Comparison of ENCODE assay signal across 22 cellular contexts in the genomic region with DNA sequence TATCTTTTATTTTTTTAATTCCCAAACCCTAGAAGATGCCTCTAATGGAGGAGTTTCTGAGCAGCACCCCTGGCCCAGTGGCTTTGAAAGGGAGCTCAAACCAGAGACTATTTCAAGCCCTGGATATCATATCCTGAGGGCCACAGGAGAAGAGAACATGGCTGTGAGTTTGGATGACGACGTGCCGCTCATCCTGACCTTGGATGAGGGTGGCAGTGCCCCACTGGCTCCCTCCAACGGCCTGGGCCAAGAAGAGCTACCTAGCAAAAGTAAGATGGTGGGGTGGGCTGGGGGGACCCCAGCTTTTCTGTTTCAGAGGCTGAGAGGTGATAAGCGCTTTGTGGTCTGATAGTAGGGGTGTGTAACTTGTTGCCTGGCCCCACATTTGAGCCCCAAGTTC. TPM values are rescaled to one million over a fixed set of nuclear protein-coding genes. Genes with fewer than 3 reads are reported as not detected.
DNase-seq lines count a peak whose midpoint lies in the region; ATAC-seq and TF ChIP-seq lines count a peak whose summit lies in the region.
"Had no signal": no experiment of that assay in that cellular context is flagged by ENCODE, and none has a peak within 500 bp of the region (broad histone marks: within the 10 kb centered on the region; RNA-seq: fewer than 3 reads in every experiment).

No MANE protein-coding gene starts in this region.

- H3K27me3 ChIP-seq in heart left ventricle (no peaks in the 10 kb centered on the region), neuronal stem cell (ENCODE audit: control insufficient read depth in 3 of 3, insufficient read depth in 3 of 3, low read depth in 1 of 3, low read length in 3 of 3) (no peaks in the 10 kb centered on the region), aorta (ENCODE audit: control insufficient read depth in 1 of 2, insufficient read depth in 2 of 2, low read length in 1 of 2) (no peaks in the 10 kb centered on the region)
- H3K27me3 ChIP-seq: brain microvascular endothelial cell, SJCRH30 had no signal

- DNase-seq in heart left ventricle (peak in 1 of 5 donors; percentile 46), Right ventricle myocardium inferior (ENCODE audit: missing footprints) (no peak), chondrocyte (ENCODE audit: low spot score) (no peak), neuronal stem cell (ENCODE audit: low spot score) (no peak), aorta (peak in 1 of 2 donors; percentile 35), hepatic stellate cell (ENCODE audit: low spot score) (no peak)
- DNase-seq: activated CD4-positive, alpha-beta T cell treated with anti-CD3 and anti-CD28 coated beads for 1 hour; activated naive CD8-positive, alpha-beta T cell treated with anti-CD3 and anti-CD28 coated beads for 36 hours; brain microvascular endothelial cell; dermis blood vessel endothelial cell; DMS 273 treated with DMSO at 0.1 percent for 48 hours; H7; left colon; NCI-H526; OCI-M1; SJCRH30; stimulated activated CD4-positive, alpha-beta T cell treated with anti-CD3 and anti-CD28 coated beads, Interleukin-15, amount 100 ng/mL, for 24 hours had no signal

- H2AK5ac ChIP-seq in neuronal stem cell (ENCODE audit: low read depth, low read length): no peak overlapping the region

- peak overlapping the region; percentile 71 for H3K27ac Mint-ChIP-seq in chondrocyte (ENCODE audit: unreplicated experiment)

- H2BK15ac ChIP-seq in neuronal stem cell (ENCODE audit: low read length): no peak overlapping the region

- H3K4me3 ChIP-seq in heart left ventricle: no peak overlapping the region
- no peak overlapping the region for H3K4me3 ChIP-seq in neuronal stem cell (ENCODE audit: low read length in 2 of 2)
- H3K4me3 ChIP-seq in aorta (ENCODE audit: low read length in 2 of 2): no peak overlapping the region
- H3K4me3 ChIP-seq: BLaER1, mucosa of descending colon, SJCRH30 had no signal

- ATAC-seq in heart left ventricle (peak in 2 of 4 donors; percentile 5 to 13), Right ventricle myocardium inferior (no peak), aorta (ENCODE audit: low FRiP score) (no peak), GM19023 (IDR thresholded peaks at IDR 0.05; ENCODE audit: unreplicated experiment) (no peak), GM18511 (IDR thresholded peaks at IDR 0.05; ENCODE audit: unreplicated experiment) (no peak)
- ATAC-seq: activated T-helper 17 cell treated with anti-CD3 and anti-CD28 coated beads, Interleukin-2, amount 50 U/mL, for 72 hours; left colon; mucosa of descending colon had no signal

- peaks cover 2% of the 10 kb centered on the region for H3K36me3 Mint-ChIP-seq in chondrocyte (ENCODE audit: low read depth)

- H3K4me2 ChIP-seq in neuronal stem cell (ENCODE audit: insufficient read depth, low read length, poor library complexity, severe bottlenecking): no peak overlapping the region

- H3K36me3 ChIP-seq in heart left ventricle: peaks cover 0 to 56% (median 46%) of the 10 kb centered on the region in 9 donors
- peaks cover 9 to 14% of the 10 kb centered on the region in 2 donors for H3K36me3 ChIP-seq in neuronal stem cell (replicated peaks in 1 of 2; ENCODE audit: control insufficient read depth in 2 of 2, insufficient read depth in 2 of 2, low read length in 2 of 2)
- H3K36me3 ChIP-seq in aorta (ENCODE audit: control insufficient read depth in 1 of 2, insufficient read depth in 2 of 2, low read length in 1 of 2): no peaks in the 10 kb centered on the region
- H3K36me3 ChIP-seq: BLaER1 had no signal

- no peak overlapping the region for H4K91ac ChIP-seq in neuronal stem cell (ENCODE audit: low read depth, low read length, poor library complexity)

- peak overlapping the region; percentile 21 for H3K18ac ChIP-seq in neuronal stem cell (ENCODE audit: low read length)

- no peak overlapping the region for H3K23ac ChIP-seq in neuronal stem cell (ENCODE audit: low read depth, low read length, poor library complexity)

- TF ChIP-seq CTCF in heart left ventricle (IDR thresholded peaks at IDR 0.05): peak in 2 of 12 donors; percentile 14 to 27
- TF ChIP-seq CTCF in chondrocyte (IDR thresholded peaks at IDR 0.05): no peak

- H3K9me3 ChIP-seq in heart left ventricle: no peaks in the 10 kb centered on the region
- H3K9me3 ChIP-seq in neuronal stem cell (replicated peaks in 1 of 2; ENCODE audit: control insufficient read depth in 2 of 2, insufficient read depth in 1 of 2, low read depth in 1 of 2, low read length in 2 of 2): peaks cover 3 to 5% of the 10 kb centered on the region in 2 donors
- H3K9me3 ChIP-seq in aorta (ENCODE audit: control insufficient read depth, low read length): no peaks in the 10 kb centered on the region
- H3K9me3 ChIP-seq: BLaER1, mucosa of descending colon, SJCRH30 had no signal

- H2AFZ ChIP-seq in neuronal stem cell (ENCODE audit: low read length): no peak overlapping the region

- no peaks in the 10 kb centered on the region for H3K27me3 Mint-ChIP-seq in chondrocyte (ENCODE audit: low read depth)
- H3K27me3 Mint-ChIP-seq: activated naive CD8-positive, alpha-beta T cell treated with anti-CD3 and anti-CD28 coated beads for 36 hours; activated T-helper 17 cell treated with anti-CD3 and anti-CD28 coated beads, Interleukin-2, amount 50 U/mL, for 72 hours had no signal

- H3K14ac ChIP-seq in neuronal stem cell (ENCODE audit: low read length): no peak overlapping the region

- no peak overlapping the region for H3K9ac ChIP-seq in neuronal stem cell (ENCODE audit: low read depth, low read length, poor library complexity)
- H3K9ac ChIP-seq: BLaER1 had no signal

- peak overlapping the region in 11 of 12 donors; percentile 70 to 94 (median 88) for H3K27ac ChIP-seq in heart left ventricle
- H3K27ac ChIP-seq in neuronal stem cell (replicated peaks; ENCODE audit: low read length): no peak overlapping the region
- peak overlapping the region; percentile 68 to 97 for H3K27ac ChIP-seq in aorta (ENCODE audit: low read depth in 1 of 2, low read length in 2 of 2)
- H3K27ac ChIP-seq: BLaER1, brain microvascular endothelial cell, SJCRH30 had no signal

- intact Hi-C loops in heart left ventricle (cut with DNase I): loop anchor here in 5 of 10 donors (1.0 to 10.0 kb wide), 4 partner anchors 18 to 71 kb away; no protein-coding TSS in a partner anchor
- intact Hi-C loops in Right ventricle myocardium inferior (cut with DNase I): no loop called here
- intact Hi-C loops in aorta (cut with DNase I): loop anchor here in 1 of 2 donors (5.0 kb wide), 1 partner anchor 46 kb away; no protein-coding TSS in a partner anchor

- H3K4ac ChIP-seq in neuronal stem cell (ENCODE audit: low read length): no peak overlapping the region

- no peak overlapping the region for H4K8ac ChIP-seq in neuronal stem cell (ENCODE audit: low read depth, low read length)

- H3K4me1 Mint-ChIP-seq in chondrocyte (ENCODE audit: low read depth): peaks cover 64% of the 10 kb centered on the region

- no peak overlapping the region for H2BK5ac ChIP-seq in neuronal stem cell (ENCODE audit: low read length)

- no peak for TF ChIP-seq POLR2A in heart left ventricle (IDR thresholded peaks at IDR 0.05)

- WGBS in heart left ventricle, 4 donors: 64 to 73% (median 68%) methylated on average over 5 of the region's 5 CpGs
- WGBS in neuronal stem cell (ENCODE audit: extremely low coverage in 2 of 2, insufficient read length in 2 of 2, insufficient replicate concordance in 1 of 2), 2 donors: no CpG with 5 or more reads among the region's 5 CpGs
- 77 to 83% methylated on average over 5 of the region's 5 CpGs for WGBS in aorta, 2 donors

- no peaks in the 10 kb centered on the region for H3K9me3 Mint-ChIP-seq in chondrocyte (ENCODE audit: low read depth)
- H3K9me3 Mint-ChIP-seq: activated naive CD8-positive, alpha-beta T cell treated with anti-CD3 and anti-CD28 coated beads for 36 hours; activated T-helper 17 cell treated with anti-CD3 and anti-CD28 coated beads, Interleukin-2, amount 50 U/mL, for 72 hours had no signal

- H2BK12ac ChIP-seq in neuronal stem cell (ENCODE audit: low read length): no peak overlapping the region

- H3K4me3 Mint-ChIP-seq in chondrocyte (ENCODE audit: unreplicated experiment): no peak overlapping the region
- H3K4me3 Mint-ChIP-seq: activated naive CD8-positive, alpha-beta T cell treated with anti-CD3 and anti-CD28 coated beads for 36 hours; activated T-helper 17 cell treated with anti-CD3 and anti-CD28 coated beads, Interleukin-2, amount 50 U/mL, for 72 hours had no signal

- H3K4me1 ChIP-seq in heart left ventricle (peaks cover 11 to 92% (median 84%) of the 10 kb centered on the region in 12 donors), neuronal stem cell (ENCODE audit: control insufficient read depth in 2 of 2, insufficient read depth in 1 of 2, low read depth in 1 of 2, low read length in 2 of 2) (peaks cover 7 to 21% of the 10 kb centered on the region in 2 donors), aorta (ENCODE audit: control insufficient read depth in 1 of 2, insufficient read depth in 2 of 2, low read length in 2 of 2) (peaks cover 3 to 6% of the 10 kb centered on the region in 2 donors)

- H2BK120ac ChIP-seq in neuronal stem cell (ENCODE audit: low read depth, low read length): no peak overlapping the region

- no peaks in the 10 kb centered on the region for H3K79me1 ChIP-seq in neuronal stem cell (ENCODE audit: low read depth, low read length)

RNA-seq across cellular contexts. Expression of a gene that starts 5.4 kb away (rescaled TPM):
- total RNA-seq in heart left ventricle (100 to 1,000 TPM in 4 of 9 donors, 10 to 100 TPM in 5; 52.1 to 136 (median 92.0) TPM), Right ventricle myocardium inferior (120 TPM), chondrocyte (35.9 to 40.0 TPM (median 37.7 TPM) in 3 replicates), aorta (100 to 1,000 TPM in 1 of 2 donors, 10 to 100 TPM in 1; 65.9 to 128 TPM)
- polyA plus RNA-seq in heart left ventricle (10 to 100 TPM; 22.6 to 75.1 TPM), aorta (100 to 1,000 TPM in 1 of 2 donors, 10 to 100 TPM in 1; 21.4 to 108 TPM)
- 11.5 TPM for polyA plus RNA-seq in neuronal stem cell (2013, experiment 1 of 2)
- polyA plus RNA-seq in neuronal stem cell (2013, experiment 2 of 2): 10.7 TPM

RNA-seq across cellular contexts. Expression of a gene that starts 41.2 kb away (rescaled TPM):
- total RNA-seq in heart left ventricle: 10 to 100 TPM; 13.3 to 30.7 (median 16.0) TPM
- polyA plus RNA-seq in heart left ventricle: 10 to 100 TPM; 10.4 to 12.9 TPM
- total RNA-seq in Right ventricle myocardium inferior: 18.1 TPM
- 15.5 to 20.2 TPM (median 16.7 TPM) in 3 replicates for total RNA-seq in chondrocyte
- 14.5 TPM for polyA plus RNA-seq in neuronal stem cell (2013, experiment 1 of 2)
- polyA plus RNA-seq in neuronal stem cell (2013, experiment 2 of 2): 14.3 TPM
- total RNA-seq in aorta: 10 to 100 TPM in 1 of 2 donors, 1 to 10 TPM in 1; 6.1 to 10.0 TPM
- polyA plus RNA-seq in aorta: 10 to 100 TPM; 10.8 to 11.5 TPM

RNA-seq across cellular contexts. Expression of a gene that starts 41.4 kb away (rescaled TPM):
- 10 to 100 TPM; 28.2 to 60.2 (median 38.2) TPM for total RNA-seq in heart left ventricle
- polyA plus RNA-seq in heart left ventricle: 10 to 100 TPM; 23.4 to 53.2 TPM
- 38.5 TPM for total RNA-seq in Right ventricle myocardium inferior
- 44.2 to 52.7 TPM (median 44.6 TPM) in 3 replicates for total RNA-seq in chondrocyte
- polyA plus RNA-seq in neuronal stem cell (2013, experiment 1 of 2): 60.8 TPM
- 59.6 TPM for polyA plus RNA-seq in neuronal stem cell (2013, experiment 2 of 2)
- 10 to 100 TPM; 47.2 to 48.6 TPM for total RNA-seq in aorta
- 10 to 100 TPM; 12.6 to 70.8 TPM for polyA plus RNA-seq in aorta
